ENCODE assay signal across 31 cellular contexts in the genomic region with DNA sequence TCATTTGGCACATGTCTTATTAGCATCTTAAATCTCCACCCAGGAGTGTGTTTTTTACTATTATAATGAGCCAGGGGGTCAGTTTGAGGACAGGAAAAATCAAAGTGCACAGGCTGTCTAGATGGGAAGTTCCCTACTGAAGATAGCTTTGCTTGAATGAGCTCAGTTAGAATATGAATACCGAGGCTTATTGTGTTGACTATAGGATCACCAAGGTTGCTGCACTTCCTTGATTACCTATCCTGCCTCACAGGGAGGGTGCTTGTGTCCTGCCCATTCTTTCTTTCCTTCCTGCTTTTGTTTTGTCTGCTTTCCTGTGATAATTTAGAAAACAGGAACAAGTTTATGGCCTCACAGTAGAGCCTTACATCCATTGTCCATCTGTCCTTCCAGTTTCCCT. TPM values are rescaled to one million over a fixed set of nuclear protein-coding genes. Genes with fewer than 3 reads are reported as not detected.
DNase-seq lines count a peak whose midpoint lies in the region; ATAC-seq lines count a peak whose summit lies in the region.
"Had no signal": no experiment of that assay in that cellular context is flagged by ENCODE, and none has a peak within 500 bp of the region (broad histone marks: within the 10 kb centered on the region; RNA-seq: fewer than 3 reads in every experiment).

No MANE protein-coding gene starts in this region.

- ATAC-seq in HG03442 (IDR thresholded peaks at IDR 0.05; ENCODE audit: unreplicated experiment) (peak; percentile 57), esophagus mucosa (peak; percentile 75), GM19351 (IDR thresholded peaks at IDR 0.05; ENCODE audit: unreplicated experiment) (no peak)
- ATAC-seq: activated T-helper 17 cell treated with anti-CD3 and anti-CD28 coated beads, Interleukin-2, amount 50 U/mL, for 72 hours; CD8-positive, alpha-beta T cell; lower lobe of right lung had no signal

- peaks cover 3% of the 10 kb centered on the region for H3K4me1 Mint-ChIP-seq in activated CD4-positive, alpha-beta T cell treated with anti-CD3 and anti-CD28 coated beads, Interleukin-2, amount 10 ng/mL, durations not matched to agents 7 days and 5 days
- peaks cover 7% of the 10 kb centered on the region for H3K4me1 Mint-ChIP-seq in activated CD4-positive, alpha-beta T cell treated with anti-CD3 and anti-CD28 coated beads, Interleukin-2, amount 10 ng/mL, durations not matched to agents 24 days and 14 days
- H3K4me1 Mint-ChIP-seq: activated T-helper 17 cell treated with anti-CD3 and anti-CD28 coated beads, Interleukin-2, amount 50 U/mL, for 72 hours had no signal

- DNase-seq in activated CD4-positive, alpha-beta T cell treated with anti-CD3 and anti-CD28 coated beads, Interleukin-2, amount 10 ng/mL, durations not matched to agents 7 days and 5 days: no peak
- no peak for DNase-seq in activated CD4-positive, alpha-beta T cell treated with anti-CD3 and anti-CD28 coated beads, Interleukin-2, amount 10 ng/mL, durations not matched to agents 24 days and 14 days
- DNase-seq in KG1 (lab: John Stamatoyannopoulos, UW) (no peak), SJCRH30 (no peak), posterior cingulate gyrus (no peak)
- DNase-seq: activated CD4-positive, alpha-beta T cell treated with anti-CD3 and anti-CD28 coated beads, Interleukin-2, amount 50 U/mL, for 4 hours; activated CD8-positive, alpha-beta memory T cell treated with anti-CD3 and anti-CD28 coated beads, Interleukin-2, amount 50 U/mL, for 48 hours; caudate nucleus; CD8-positive, alpha-beta T cell; DMS153; glutamatergic neuron; Karpas-422; kidney; lower lobe of right lung; MV-4-11; NCI-H1694; NCI-H69; upper lobe of left lung; WERI-Rb-1 had no signal

- H3K4me3 Mint-ChIP-seq in activated CD4-positive, alpha-beta T cell treated with anti-CD3 and anti-CD28 coated beads, Interleukin-2, amount 10 ng/mL, durations not matched to agents 7 days and 5 days: no peak overlapping the region
- no peak overlapping the region for H3K4me3 Mint-ChIP-seq in activated CD4-positive, alpha-beta T cell treated with anti-CD3 and anti-CD28 coated beads, Interleukin-2, amount 10 ng/mL, durations not matched to agents 24 days and 14 days
- H3K4me3 Mint-ChIP-seq: activated naive CD8-positive, alpha-beta T cell; activated T-helper 17 cell treated with anti-CD3 and anti-CD28 coated beads, Interleukin-2, amount 50 U/mL, for 72 hours; CD8-positive, alpha-beta T cell had no signal

- H3K4me3 ChIP-seq in SJCRH30: no peak overlapping the region
- H3K4me3 ChIP-seq: lower lobe of right lung, prostate gland, upper lobe of left lung had no signal

- peaks cover 79% of the 10 kb centered on the region for H3K36me3 ChIP-seq in SJCRH30
- H3K36me3 ChIP-seq: prostate gland had no signal

- no peaks in the 10 kb centered on the region for H3K27me3 Mint-ChIP-seq in activated CD4-positive, alpha-beta T cell treated with anti-CD3 and anti-CD28 coated beads, Interleukin-2, amount 10 ng/mL, durations not matched to agents 7 days and 5 days
- H3K27me3 Mint-ChIP-seq in activated CD4-positive, alpha-beta T cell treated with anti-CD3 and anti-CD28 coated beads, Interleukin-2, amount 10 ng/mL, durations not matched to agents 24 days and 14 days: no peaks in the 10 kb centered on the region
- H3K27me3 Mint-ChIP-seq: activated naive CD8-positive, alpha-beta T cell; activated T-helper 17 cell treated with anti-CD3 and anti-CD28 coated beads, Interleukin-2, amount 50 U/mL, for 72 hours had no signal

- no peaks in the 10 kb centered on the region for H3K27me3 ChIP-seq in SJCRH30
- H3K27me3 ChIP-seq: upper lobe of left lung had no signal

- intact Hi-C loops in activated CD4-positive, alpha-beta T cell treated with anti-CD3 and anti-CD28 coated beads, Interleukin-2, amount 10 ng/mL, durations not matched to agents 24 days and 14 days (cut with micrococcal nuclease): no loop called here
- intact Hi-C loops in posterior cingulate gyrus (cut with DNase I): no loop called here

- H3K27ac Mint-ChIP-seq in activated CD4-positive, alpha-beta T cell treated with anti-CD3 and anti-CD28 coated beads, Interleukin-2, amount 10 ng/mL, durations not matched to agents 7 days and 5 days: peak overlapping the region; percentile 0
- H3K27ac Mint-ChIP-seq in activated CD4-positive, alpha-beta T cell treated with anti-CD3 and anti-CD28 coated beads, Interleukin-2, amount 10 ng/mL, durations not matched to agents 24 days and 14 days: no peak overlapping the region
- H3K27ac Mint-ChIP-seq: activated naive CD8-positive, alpha-beta T cell; activated T-helper 17 cell treated with anti-CD3 and anti-CD28 coated beads, Interleukin-2, amount 50 U/mL, for 72 hours; CD8-positive, alpha-beta T cell had no signal

- no peaks in the 10 kb centered on the region for H3K9me3 ChIP-seq in SJCRH30 (replicated peaks)
- H3K9me3 ChIP-seq: lower lobe of right lung, prostate gland, upper lobe of left lung had no signal

- POLR2A ChIA-PET in activated CD4-positive, alpha-beta T cell treated with anti-CD3 and anti-CD28 coated beads, Interleukin-2, amount 10 ng/mL, durations not matched to agents 7 days and 5 days (lab: Charles Lee): no interaction called here

- no peak overlapping the region for H3K27ac ChIP-seq in SJCRH30
- H3K27ac ChIP-seq: lower lobe of right lung, prostate gland, upper lobe of left lung, WERI-Rb-1 had no signal

- peaks cover 30% of the 10 kb centered on the region for H3K36me3 Mint-ChIP-seq in activated CD4-positive, alpha-beta T cell treated with anti-CD3 and anti-CD28 coated beads, Interleukin-2, amount 10 ng/mL, durations not matched to agents 7 days and 5 days (ENCODE audit: low read depth)
- peaks cover 44% of the 10 kb centered on the region for H3K36me3 Mint-ChIP-seq in activated CD4-positive, alpha-beta T cell treated with anti-CD3 and anti-CD28 coated beads, Interleukin-2, amount 10 ng/mL, durations not matched to agents 24 days and 14 days (ENCODE audit: low read depth)

- CTCF ChIA-PET in activated CD4-positive, alpha-beta T cell treated with anti-CD3 and anti-CD28 coated beads, Interleukin-2, amount 10 ng/mL, durations not matched to agents 7 days and 5 days (lab: Charles Lee): interaction anchor here (1.1 kb wide), 1 partner anchor 80 kb away, joined by 8 read pairs; no protein-coding TSS in a partner anchor

- H3K9me3 Mint-ChIP-seq in activated CD4-positive, alpha-beta T cell treated with anti-CD3 and anti-CD28 coated beads, Interleukin-2, amount 10 ng/mL, durations not matched to agents 7 days and 5 days: no peaks in the 10 kb centered on the region
- H3K9me3 Mint-ChIP-seq in activated CD4-positive, alpha-beta T cell treated with anti-CD3 and anti-CD28 coated beads, Interleukin-2, amount 10 ng/mL, durations not matched to agents 24 days and 14 days: no peaks in the 10 kb centered on the region
- H3K9me3 Mint-ChIP-seq: activated T-helper 17 cell treated with anti-CD3 and anti-CD28 coated beads, Interleukin-2, amount 50 U/mL, for 72 hours; CD8-positive, alpha-beta T cell had no signal

- no peaks in the 10 kb centered on the region for H3K4me1 ChIP-seq in SJCRH30
- H3K4me1 ChIP-seq: lower lobe of right lung, prostate gland, upper lobe of left lung had no signal

RNA-seq across cellular contexts. Expression of a gene that starts 16.3 kb away (rescaled TPM):
- total RNA-seq in activated CD4-positive, alpha-beta T cell treated with anti-CD3 and anti-CD28 coated beads, Interleukin-2, amount 10 ng/mL, durations not matched to agents 7 days and 5 days: 100 to 1,000 TPM; 102 to 115 TPM
- total RNA-seq in activated CD4-positive, alpha-beta T cell treated with anti-CD3 and anti-CD28 coated beads, Interleukin-2, amount 10 ng/mL, durations not matched to agents 24 days and 14 days: 48.6 and 51.5 TPM in 2 replicates
- total RNA-seq in esophagus mucosa: 108 TPM
- total RNA-seq in SJCRH30 (2014; rRNA removed; shearing (Covaris generic)): 148 and 160 TPM in 2 replicates

RNA-seq across cellular contexts. Expression of a gene that starts 40.7 kb away (rescaled TPM):
- total RNA-seq in activated CD4-positive, alpha-beta T cell treated with anti-CD3 and anti-CD28 coated beads, Interleukin-2, amount 10 ng/mL, durations not matched to agents 7 days and 5 days: not detected
- total RNA-seq in activated CD4-positive, alpha-beta T cell treated with anti-CD3 and anti-CD28 coated beads, Interleukin-2, amount 10 ng/mL, durations not matched to agents 24 days and 14 days: not detected in 2 replicates
- total RNA-seq in esophagus mucosa: 0.76 TPM
- not detected in 2 replicates for total RNA-seq in SJCRH30 (2014; rRNA removed; shearing (Covaris generic))
- total RNA-seq: A172; activated T-helper 17 cell treated with anti-CD3 and anti-CD28 coated beads, Interleukin-2, amount 50 U/mL, for 72 hours; astrocyte; CD8-positive, alpha-beta T cell; dermis microvascular lymphatic vessel endothelial cell; RPMI7951; SK-MEL-5; T-helper 1 cell treated with Interleukin-12 subunit alpha and Interleukin-12 subunit beta and Interleukin-4 antibody, amounts not matched to agents 30 ng/mL and 1 ng/mL, for 36 hours had no signal
